In the genomic region with DNA sequence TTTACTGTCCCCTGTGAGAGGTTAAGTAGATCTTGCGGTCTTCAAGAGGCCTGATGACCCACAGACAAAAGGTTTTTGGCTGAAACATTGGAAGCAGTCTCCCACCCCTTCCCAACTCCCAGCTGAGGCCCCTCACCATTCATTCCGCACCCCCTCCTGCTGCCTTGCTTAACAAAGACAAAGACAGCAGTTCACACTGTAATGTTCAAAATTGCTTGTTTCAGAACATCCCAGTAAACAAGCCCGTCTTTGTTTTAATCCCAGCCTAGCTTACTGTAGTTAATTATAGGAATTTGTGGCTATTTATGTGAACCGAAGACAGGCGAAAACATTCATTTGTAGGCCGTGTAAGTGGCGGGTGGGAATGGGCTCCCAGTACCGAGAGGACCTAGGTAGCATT, we compare ENCODE assay signal across 12 cellular contexts. TPM values are rescaled to one million over a fixed set of nuclear protein-coding genes. Genes with fewer than 3 reads are reported as not detected.
"Had no signal": no experiment of that assay in that cellular context is flagged by ENCODE, and none has a peak within 500 bp of the region (broad histone marks: within the 10 kb centered on the region; RNA-seq: fewer than 3 reads in every experiment).

No MANE protein-coding gene starts in this region.

- ATAC-seq: activated T-helper 17 cell treated with anti-CD3 and anti-CD28 coated beads, Interleukin-2, amount 50 U/mL, for 72 hours had no signal

- H3K27me3 ChIP-seq: tibial artery had no signal

- H3K4me3 ChIP-seq: esophagus muscularis mucosa, sigmoid colon, stomach, tibial artery had no signal

- H3K4me1 ChIP-seq: sigmoid colon, stomach had no signal

- H3K27ac ChIP-seq: esophagus muscularis mucosa, sigmoid colon, stomach, tibial artery had no signal

- DNase-seq: activated CD4-positive, alpha-beta T cell treated with anti-CD3 and anti-CD28 coated beads, Interleukin-2, amount 10 ng/mL, durations not matched to agents 7 days and 5 days; activated CD8-positive, alpha-beta memory T cell treated with anti-CD3 and anti-CD28 coated beads for 24 hours; activated naive CD4-positive, alpha-beta T cell treated with anti-CD3 and anti-CD28 coated beads, Interleukin-2, amount 10 ng/mL, durations not matched to agents 7 days and 5 days; kidney glomerular epithelial cell; mesendoderm; sigmoid colon; stimulated activated CD4-positive, alpha-beta T cell treated with anti-CD3 and anti-CD28 coated beads, Interleukin-1b, Interleukin-23, amount 100 ng/mL, for 48 hours; stomach; tibial artery had no signal

- H3K9me3 ChIP-seq: esophagus muscularis mucosa, sigmoid colon, stomach, tibial artery had no signal

- H3K36me3 ChIP-seq: esophagus muscularis mucosa, sigmoid colon, stomach, tibial artery had no signal

RNA-seq across cellular contexts. Expression of a gene that starts 55.7 kb away (rescaled TPM):
- total RNA-seq: liver, sigmoid colon had no signal
